In the genomic region with DNA sequence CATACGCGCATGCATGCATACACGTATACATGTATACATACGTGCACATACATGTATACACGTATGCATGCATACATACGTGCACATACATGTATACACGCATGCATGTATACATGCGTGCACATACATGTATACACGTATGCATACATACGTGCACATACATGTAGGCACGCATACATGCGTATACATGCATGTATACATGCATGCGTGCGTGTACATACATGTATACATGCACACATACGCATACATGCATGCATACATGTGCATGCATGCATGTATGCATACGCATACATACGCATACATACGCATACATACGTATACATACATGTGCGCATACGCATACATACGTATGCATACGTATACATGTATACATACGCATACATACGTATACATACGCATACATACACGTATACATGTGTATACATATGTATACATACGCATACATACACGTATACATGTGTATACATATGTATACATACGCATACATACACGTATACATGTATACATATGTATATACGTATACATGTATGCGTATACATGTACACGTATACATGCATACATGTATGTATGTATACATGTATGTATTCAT, we compare ENCODE assay signal across 22 cellular contexts.
"Had no signal": no experiment of that assay in that cellular context is flagged by ENCODE, and none has a peak within 500 bp of the region (broad histone marks: within the 10 kb centered on the region; RNA-seq: fewer than 3 reads in every experiment).

No MANE protein-coding gene starts in this region.

- H3K27me3 ChIP-seq: adrenal gland, ascending aorta, colonic mucosa, dorsolateral prefrontal cortex, esophagus squamous epithelium, gastroesophageal sphincter, upper lobe of left lung had no signal

- H3K4me1 ChIP-seq: adrenal gland, colonic mucosa, esophagus squamous epithelium, gastroesophageal sphincter, upper lobe of left lung had no signal

- H3K9me3 ChIP-seq: colonic mucosa, mucosa of descending colon had no signal

- H3K36me3 ChIP-seq: adrenal gland, ascending aorta, colonic mucosa, esophagus squamous epithelium, gastroesophageal sphincter, thoracic aorta, upper lobe of left lung had no signal

- H3K4me3 ChIP-seq: adrenal gland, ascending aorta, colonic mucosa, dorsolateral prefrontal cortex, esophagus squamous epithelium, gastroesophageal sphincter, mucosa of descending colon, upper lobe of left lung had no signal

- H3K27ac ChIP-seq: adrenal gland, colonic mucosa, esophagus squamous epithelium, upper lobe of left lung had no signal

- DNase-seq: activated CD4-positive, alpha-beta memory T cell treated with anti-CD3 and anti-CD28 coated beads for 36 hours; activated CD4-positive, alpha-beta T cell treated with anti-CD3 and anti-CD28 coated beads for 48 hours; activated T-cell treated with anti-CD3 and anti-CD28 coated beads, Interleukin-2, amount 50 U/mL, for 1 hour; adrenal gland; colonic mucosa; dorsolateral prefrontal cortex; esophagus squamous epithelium; head of caudate nucleus; islet precursor cell; left cardiac atrium; mucosa of descending colon; naive B cell; retina; stimulated activated CD4-positive, alpha-beta T cell treated with anti-CD3 and anti-CD28 coated beads, Interleukin-4, amount 100 ng/mL, for 1 hour; stimulated activated naive CD4-positive, alpha-beta T cell; SW 1271; T-helper 17 cell; upper lobe of left lung had no signal

- ATAC-seq: activated naive CD4-positive, alpha-beta T cell treated with anti-CD3 and anti-CD28 coated beads, Interleukin-2, amount 50 U/mL, for 72 hours; gastroesophageal sphincter; mucosa of descending colon; T-helper 17 cell had no signal
